ENCODE assay signal across 1 cellular context in the genomic region with DNA sequence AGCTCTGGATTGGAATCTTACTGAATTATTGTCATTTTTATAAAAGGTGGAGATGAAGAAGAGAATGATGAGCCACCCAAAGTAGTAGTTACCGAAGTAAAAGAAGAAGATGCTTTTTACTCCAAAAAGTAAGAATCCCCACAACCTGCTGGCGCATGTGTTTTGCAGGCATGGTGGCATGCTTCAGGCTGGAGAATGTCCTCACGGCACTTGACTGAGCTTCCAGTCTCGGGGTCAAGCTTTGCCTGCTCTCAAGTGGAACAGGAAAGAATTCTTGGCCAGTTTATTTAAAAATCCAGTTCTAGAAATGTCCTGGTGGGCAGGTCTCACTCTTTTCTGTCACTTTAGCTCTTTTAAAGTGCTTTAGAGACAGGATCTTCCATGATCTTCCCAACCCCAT.
TF ChIP-seq lines count a peak whose summit lies in the region.

No MANE protein-coding gene starts in this region.

TF ChIP-seq in GM23338, 12 proteins besides CTCF, POLR2A, EP300 and RAD21 (continued from another document):
- TF ChIP-seq, protein P1, sequence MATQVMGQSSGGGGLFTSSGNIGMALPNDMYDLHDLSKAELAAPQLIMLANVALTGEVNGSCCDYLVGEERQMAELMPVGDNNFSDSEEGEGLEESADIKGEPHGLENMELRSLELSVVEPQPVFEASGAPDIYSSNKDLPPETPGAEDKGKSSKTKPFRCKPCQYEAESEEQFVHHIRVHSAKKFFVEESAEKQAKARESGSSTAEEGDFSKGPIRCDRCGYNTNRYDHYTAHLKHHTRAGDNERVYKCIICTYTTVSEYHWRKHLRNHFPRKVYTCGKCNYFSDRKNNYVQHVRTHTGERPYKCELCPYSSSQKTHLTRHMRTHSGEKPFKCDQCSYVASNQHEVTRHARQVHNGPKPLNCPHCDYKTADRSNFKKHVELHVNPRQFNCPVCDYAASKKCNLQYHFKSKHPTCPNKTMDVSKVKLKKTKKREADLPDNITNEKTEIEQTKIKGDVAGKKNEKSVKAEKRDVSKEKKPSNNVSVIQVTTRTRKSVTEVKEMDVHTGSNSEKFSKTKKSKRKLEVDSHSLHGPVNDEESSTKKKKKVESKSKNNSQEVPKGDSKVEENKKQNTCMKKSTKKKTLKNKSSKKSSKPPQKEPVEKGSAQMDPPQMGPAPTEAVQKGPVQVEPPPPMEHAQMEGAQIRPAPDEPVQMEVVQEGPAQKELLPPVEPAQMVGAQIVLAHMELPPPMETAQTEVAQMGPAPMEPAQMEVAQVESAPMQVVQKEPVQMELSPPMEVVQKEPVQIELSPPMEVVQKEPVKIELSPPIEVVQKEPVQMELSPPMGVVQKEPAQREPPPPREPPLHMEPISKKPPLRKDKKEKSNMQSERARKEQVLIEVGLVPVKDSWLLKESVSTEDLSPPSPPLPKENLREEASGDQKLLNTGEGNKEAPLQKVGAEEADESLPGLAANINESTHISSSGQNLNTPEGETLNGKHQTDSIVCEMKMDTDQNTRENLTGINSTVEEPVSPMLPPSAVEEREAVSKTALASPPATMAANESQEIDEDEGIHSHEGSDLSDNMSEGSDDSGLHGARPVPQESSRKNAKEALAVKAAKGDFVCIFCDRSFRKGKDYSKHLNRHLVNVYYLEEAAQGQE (IDR thresholded peaks at IDR 0.05; ENCODE audit: unreplicated experiment) = no peak
- no peak for TF ChIP-seq STAT1 (IDR thresholded peaks at IDR 0.05; ENCODE audit: unreplicated experiment)
- TF ChIP-seq, protein P2, sequence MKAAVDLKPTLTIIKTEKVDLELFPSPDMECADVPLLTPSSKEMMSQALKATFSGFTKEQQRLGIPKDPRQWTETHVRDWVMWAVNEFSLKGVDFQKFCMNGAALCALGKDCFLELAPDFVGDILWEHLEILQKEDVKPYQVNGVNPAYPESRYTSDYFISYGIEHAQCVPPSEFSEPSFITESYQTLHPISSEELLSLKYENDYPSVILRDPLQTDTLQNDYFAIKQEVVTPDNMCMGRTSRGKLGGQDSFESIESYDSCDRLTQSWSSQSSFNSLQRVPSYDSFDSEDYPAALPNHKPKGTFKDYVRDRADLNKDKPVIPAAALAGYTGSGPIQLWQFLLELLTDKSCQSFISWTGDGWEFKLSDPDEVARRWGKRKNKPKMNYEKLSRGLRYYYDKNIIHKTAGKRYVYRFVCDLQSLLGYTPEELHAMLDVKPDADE (IDR thresholded peaks at IDR 0.05) = no peak
- TF ChIP-seq EZH2 (IDR thresholded peaks at IDR 0.05; ENCODE audit: low read depth, unreplicated experiment) = no peak
- no peak for TF ChIP-seq NANOG (IDR thresholded peaks at IDR 0.05; ENCODE audit: borderline replicate concordance)
- no peak for TF ChIP-seq ZNF331 (CRISPR knock-in tag; IDR thresholded peaks at IDR 0.05; ENCODE audit: low read depth)
- TF ChIP-seq, protein P3, sequence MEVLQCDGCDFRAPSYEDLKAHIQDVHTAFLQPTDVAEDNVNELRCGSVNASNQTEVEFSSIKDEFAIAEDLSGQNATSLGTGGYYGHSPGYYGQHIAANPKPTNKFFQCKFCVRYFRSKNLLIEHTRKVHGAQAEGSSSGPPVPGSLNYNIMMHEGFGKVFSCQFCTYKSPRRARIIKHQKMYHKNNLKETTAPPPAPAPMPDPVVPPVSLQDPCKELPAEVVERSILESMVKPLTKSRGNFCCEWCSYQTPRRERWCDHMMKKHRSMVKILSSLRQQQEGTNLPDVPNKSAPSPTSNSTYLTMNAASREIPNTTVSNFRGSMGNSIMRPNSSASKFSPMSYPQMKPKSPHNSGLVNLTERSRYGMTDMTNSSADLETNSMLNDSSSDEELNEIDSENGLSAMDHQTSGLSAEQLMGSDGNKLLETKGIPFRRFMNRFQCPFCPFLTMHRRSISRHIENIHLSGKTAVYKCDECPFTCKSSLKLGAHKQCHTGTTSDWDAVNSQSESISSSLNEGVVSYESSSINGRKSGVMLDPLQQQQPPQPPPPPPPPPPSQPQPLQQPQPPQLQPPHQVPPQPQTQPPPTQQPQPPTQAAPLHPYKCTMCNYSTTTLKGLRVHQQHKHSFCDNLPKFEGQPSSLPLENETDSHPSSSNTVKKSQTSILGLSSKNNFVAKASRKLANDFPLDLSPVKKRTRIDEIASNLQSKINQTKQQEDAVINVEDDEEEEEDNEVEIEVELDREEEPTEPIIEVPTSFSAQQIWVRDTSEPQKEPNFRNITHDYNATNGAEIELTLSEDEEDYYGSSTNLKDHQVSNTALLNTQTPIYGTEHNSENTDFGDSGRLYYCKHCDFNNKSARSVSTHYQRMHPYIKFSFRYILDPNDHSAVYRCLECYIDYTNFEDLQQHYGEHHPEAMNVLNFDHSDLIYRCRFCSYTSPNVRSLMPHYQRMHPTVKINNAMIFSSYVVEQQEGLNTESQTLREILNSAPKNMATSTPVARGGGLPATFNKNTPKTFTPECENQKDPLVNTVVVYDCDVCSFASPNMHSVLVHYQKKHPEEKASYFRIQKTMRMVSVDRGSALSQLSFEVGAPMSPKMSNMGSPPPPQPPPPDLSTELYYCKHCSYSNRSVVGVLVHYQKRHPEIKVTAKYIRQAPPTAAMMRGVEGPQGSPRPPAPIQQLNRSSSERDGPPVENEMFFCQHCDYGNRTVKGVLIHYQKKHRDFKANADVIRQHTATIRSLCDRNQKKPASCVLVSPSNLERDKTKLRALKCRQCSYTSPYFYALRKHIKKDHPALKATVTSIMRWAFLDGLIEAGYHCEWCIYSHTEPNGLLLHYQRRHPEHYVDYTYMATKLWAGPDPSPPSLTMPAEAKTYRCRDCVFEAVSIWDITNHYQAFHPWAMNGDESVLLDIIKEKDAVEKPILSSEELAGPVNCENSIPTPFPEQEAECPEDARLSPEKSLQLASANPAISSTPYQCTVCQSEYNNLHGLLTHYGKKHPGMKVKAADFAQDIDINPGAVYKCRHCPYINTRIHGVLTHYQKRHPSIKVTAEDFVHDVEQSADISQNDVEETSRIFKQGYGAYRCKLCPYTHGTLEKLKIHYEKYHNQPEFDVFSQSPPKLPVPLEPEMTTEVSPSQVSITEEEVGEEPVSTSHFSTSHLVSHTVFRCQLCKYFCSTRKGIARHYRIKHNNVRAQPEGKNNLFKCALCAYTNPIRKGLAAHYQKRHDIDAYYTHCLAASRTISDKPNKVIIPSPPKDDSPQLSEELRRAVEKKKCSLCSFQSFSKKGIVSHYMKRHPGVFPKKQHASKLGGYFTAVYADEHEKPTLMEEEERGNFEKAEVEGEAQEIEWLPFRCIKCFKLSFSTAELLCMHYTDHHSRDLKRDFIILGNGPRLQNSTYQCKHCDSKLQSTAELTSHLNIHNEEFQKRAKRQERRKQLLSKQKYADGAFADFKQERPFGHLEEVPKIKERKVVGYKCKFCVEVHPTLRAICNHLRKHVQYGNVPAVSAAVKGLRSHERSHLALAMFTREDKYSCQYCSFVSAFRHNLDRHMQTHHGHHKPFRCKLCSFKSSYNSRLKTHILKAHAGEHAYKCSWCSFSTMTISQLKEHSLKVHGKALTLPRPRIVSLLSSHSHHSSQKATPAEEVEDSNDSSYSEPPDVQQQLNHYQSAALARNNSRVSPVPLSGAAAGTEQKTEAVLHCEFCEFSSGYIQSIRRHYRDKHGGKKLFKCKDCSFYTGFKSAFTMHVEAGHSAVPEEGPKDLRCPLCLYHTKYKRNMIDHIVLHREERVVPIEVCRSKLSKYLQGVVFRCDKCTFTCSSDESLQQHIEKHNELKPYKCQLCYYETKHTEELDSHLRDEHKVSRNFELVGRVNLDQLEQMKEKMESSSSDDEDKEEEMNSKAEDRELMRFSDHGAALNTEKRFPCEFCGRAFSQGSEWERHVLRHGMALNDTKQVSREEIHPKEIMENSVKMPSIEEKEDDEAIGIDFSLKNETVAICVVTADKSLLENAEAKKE (CRISPR knock-in tag; IDR thresholded peaks at IDR 0.05) = no peak
TF ChIP-seq in GM23338: peak in this region for 0.
